ENCODE assay signal across 25 cellular contexts in the genomic region with DNA sequence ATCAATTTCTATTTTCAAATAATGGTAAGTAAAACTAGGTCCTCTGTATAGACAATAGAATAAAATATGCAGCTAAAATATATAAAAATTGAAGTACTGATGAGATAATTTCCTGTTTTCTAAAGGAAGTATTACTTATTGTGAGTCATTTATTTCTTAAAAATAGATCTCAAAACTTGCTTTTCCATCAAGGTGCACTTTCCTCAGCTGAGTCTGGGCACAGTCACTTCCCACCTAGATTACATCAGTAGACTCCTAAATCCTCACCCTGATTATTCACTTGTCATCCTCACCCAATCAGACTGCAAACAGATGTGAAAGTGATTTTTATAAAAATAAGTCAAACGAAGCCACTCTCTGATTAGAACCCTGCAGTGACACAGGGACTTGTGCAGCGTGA.
DNase-seq lines count a peak whose midpoint lies in the region; FAIRE-seq and TF ChIP-seq lines count a peak whose summit lies in the region.
"Had no signal": no experiment of that assay in that cellular context is flagged by ENCODE, and none has a peak within 500 bp of the region (broad histone marks: within the 10 kb centered on the region; RNA-seq: fewer than 3 reads in every experiment).

No MANE protein-coding gene starts in this region.

- H3K27me3 ChIP-seq in endothelial cell of umbilical vein (ENCODE audit: control insufficient read depth in 2 of 2, insufficient read depth in 2 of 2, low read length in 2 of 2) = no peaks in the 10 kb centered on the region
- no peaks in the 10 kb centered on the region for H3K27me3 ChIP-seq in neural progenitor cell
- H3K27me3 ChIP-seq: BE2C; BLaER1 treated with 17β-estradiol and CSF1 and Interleukin-3, amounts not matched to agents 10 nM and 100 nM had no signal

- H3K4me3 ChIP-seq in endothelial cell of umbilical vein (replicated peaks in 1 of 3; ENCODE audit: insufficient read depth in 1 of 3, low read depth in 1 of 3, low read length in 3 of 3) = no peak overlapping the region
- no peak overlapping the region for H3K4me3 ChIP-seq in neural progenitor cell
- H3K4me3 ChIP-seq: A549; BLaER1 treated with 17β-estradiol and CSF1 and Interleukin-3, amounts not matched to agents 10 nM and 100 nM had no signal

- H3K4me1 ChIP-seq in endothelial cell of umbilical vein (ENCODE audit: control insufficient read depth, extremely low read depth, insufficient read depth, low read length) (peaks cover 8% of the 10 kb centered on the region), neural progenitor cell (no peaks in the 10 kb centered on the region)
- H3K4me1 ChIP-seq: A549; BE2C; BLaER1 treated with 17β-estradiol and CSF1 and Interleukin-3, amounts not matched to agents 10 nM and 100 nM had no signal

- intact Hi-C loops in endothelial cell of umbilical vein (cut with micrococcal nuclease) = loop anchor here (1.0 kb wide), 3 partner anchors 128 to 978 kb away; no protein-coding TSS in a partner anchor

- CTCF ChIA-PET in endothelial cell of umbilical vein (lab: Charles Lee) = interaction anchor here (1.3 kb wide), 1 partner anchor 10 kb away, joined by 6 read pairs; no protein-coding TSS in a partner anchor

- BruUV-seq in endothelial cell of umbilical vein (replicated peaks; lab: Mats Ljungman, UMichigan) = no TSS peak

- no peaks in the 10 kb centered on the region for H3K79me2 ChIP-seq in endothelial cell of umbilical vein (ENCODE audit: control insufficient read depth, insufficient read depth, low read length)
- no peaks in the 10 kb centered on the region for H3K79me2 ChIP-seq in neural progenitor cell (ENCODE audit: low read depth)

- H3K4me2 ChIP-seq in endothelial cell of umbilical vein (ENCODE audit: insufficient read depth, low read length) (no peak overlapping the region), neural progenitor cell (no peak overlapping the region)
- H3K4me2 ChIP-seq: A549; BLaER1 treated with 17β-estradiol and CSF1 and Interleukin-3, amounts not matched to agents 10 nM and 100 nM had no signal

- DNase-seq in HT1080 (ENCODE audit: low read depth) (peak; percentile 19), RKO (ENCODE audit: low spot score) (peak; percentile 1), endothelial cell of umbilical vein (ENCODE audit: low read depth, low spot score) (peak; percentile 63), neural progenitor cell (ENCODE audit: low spot score) (no peak), ureter (ENCODE audit: low spot score) (no peak), GF-D8 (lab: John Stamatoyannopoulos, UW) (no peak)
- no peak for DNase-seq in activated T-cell treated with anti-CD3 and anti-CD28 coated beads, Interleukin-2, amount 50 U/mL, for 1 hour
- DNase-seq: 8988T; ACHN; AML-193; BE2C; CD4-positive, alpha-beta T cell; CD8-positive, alpha-beta memory T cell; DMS 273 treated with DMSO at 0.1 percent for 48 hours; DMS79; EL; GDM1; GOT3; H7 had no signal

- H3K4me1 Mint-ChIP-seq in neural progenitor cell = no peaks in the 10 kb centered on the region
- H3K4me1 Mint-ChIP-seq: CD14-positive monocyte; CD8-positive, alpha-beta memory T cell had no signal

- H3K9ac ChIP-seq in endothelial cell of umbilical vein (replicated peaks; ENCODE audit: extremely low read depth, insufficient read depth, low read length) (no peak overlapping the region), neural progenitor cell (no peak overlapping the region)
- H3K9ac ChIP-seq: BLaER1 treated with 17β-estradiol and CSF1 and Interleukin-3, amounts not matched to agents 10 nM and 100 nM had no signal

- H3K36me3 Mint-ChIP-seq in neural progenitor cell = no peaks in the 10 kb centered on the region
- H3K36me3 Mint-ChIP-seq: CD14-positive monocyte; CD8-positive, alpha-beta memory T cell had no signal

- no peak overlapping the region for H3K4me3 Mint-ChIP-seq in neural progenitor cell
- H3K4me3 Mint-ChIP-seq: CD14-positive monocyte; CD4-positive, alpha-beta T cell; CD8-positive, alpha-beta memory T cell had no signal

- FAIRE-seq in endothelial cell of umbilical vein (lab: Jason Lieb, UNC) = peak; percentile 62
- FAIRE-seq: A549, D721Med, GM12891, GM18507 had no signal

- dilution Hi-C loops in endothelial cell of umbilical vein (cut with MboI; ENCODE audit: extremely low pct_ligation_motif_present, low sequenced_read_pairs) = no loop called here

- TF ChIP-seq CTCF in endothelial cell of umbilical vein (IDR thresholded peaks at IDR 0.05; ENCODE audit: extremely low read depth in 1 of 2, insufficient read depth in 1 of 2, low read depth in 1 of 2, low read length in 2 of 2) (no peak), neural progenitor cell (IDR thresholded peaks at IDR 0.05) (no peak)

- H3K9me3 ChIP-seq in endothelial cell of umbilical vein (replicated peaks; ENCODE audit: control insufficient read depth, insufficient read depth, low read length) = no peaks in the 10 kb centered on the region
- H3K9me3 ChIP-seq in neural progenitor cell (ENCODE audit: low read depth) = no peaks in the 10 kb centered on the region
- H3K9me3 ChIP-seq: A549; BE2C; BLaER1 treated with 17β-estradiol and CSF1 and Interleukin-3, amounts not matched to agents 10 nM and 100 nM had no signal

- H3F3A ChIP-seq in neural progenitor cell (ENCODE audit: low read depth) = no peaks in the 10 kb centered on the region

- H3K9me3 Mint-ChIP-seq in neural progenitor cell = no peaks in the 10 kb centered on the region

- H3K27ac Mint-ChIP-seq in neural progenitor cell = no peak overlapping the region
- H3K27ac Mint-ChIP-seq: CD14-positive monocyte; CD4-positive, alpha-beta T cell; CD8-positive, alpha-beta memory T cell had no signal

- POLR2A ChIA-PET in endothelial cell of umbilical vein (lab: Charles Lee) = no interaction called here

- H4K20me1 ChIP-seq in endothelial cell of umbilical vein (replicated peaks; ENCODE audit: control insufficient read depth, extremely low read depth, insufficient read depth, low read length) = no peaks in the 10 kb centered on the region
- no peaks in the 10 kb centered on the region for H4K20me1 ChIP-seq in neural progenitor cell (ENCODE audit: low read depth)
- H4K20me1 ChIP-seq: BLaER1 treated with 17β-estradiol and CSF1 and Interleukin-3, amounts not matched to agents 10 nM and 100 nM had no signal

- H3K27ac ChIP-seq in endothelial cell of umbilical vein (ENCODE audit: insufficient read depth, low read depth, low read length) = peak overlapping the region; percentile 19
- no peak overlapping the region for H3K27ac ChIP-seq in neural progenitor cell
- H3K27ac ChIP-seq: A549; BLaER1 treated with 17β-estradiol and CSF1 and Interleukin-3, amounts not matched to agents 10 nM and 100 nM had no signal

- no peaks in the 10 kb centered on the region for H3K9me1 ChIP-seq in endothelial cell of umbilical vein (replicated peaks; ENCODE audit: control insufficient read depth, extremely low read depth, insufficient read depth, low read length)

- no peak overlapping the region for H2AFZ ChIP-seq in endothelial cell of umbilical vein (ENCODE audit: low read depth, low read length)
- peak overlapping the region; percentile 26 for H2AFZ ChIP-seq in neural progenitor cell (replicated peaks)

- H3K36me3 ChIP-seq in endothelial cell of umbilical vein (ENCODE audit: control insufficient read depth in 2 of 2, extremely low read depth in 1 of 2, insufficient read depth in 2 of 2, low read length in 2 of 2) = no peaks in the 10 kb centered on the region
- H3K36me3 ChIP-seq in neural progenitor cell = no peaks in the 10 kb centered on the region
- H3K36me3 ChIP-seq: BE2C; BLaER1 treated with 17β-estradiol and CSF1 and Interleukin-3, amounts not matched to agents 10 nM and 100 nM had no signal

- no peak for TF ChIP-seq POLR2A in endothelial cell of umbilical vein (IDR thresholded peaks at IDR 0.05; ENCODE audit: low read depth, low read length)

- no peaks in the 10 kb centered on the region for H3K27me3 Mint-ChIP-seq in neural progenitor cell (ENCODE audit: insufficient read depth, low read depth)
- H3K27me3 Mint-ChIP-seq: CD4-positive, alpha-beta T cell; CD8-positive, alpha-beta memory T cell had no signal

TF ChIP-seq in endothelial cell of umbilical vein, 7 proteins besides CTCF, POLR2A, EP300 and RAD21:
- TF ChIP-seq JUN (IDR thresholded peaks at IDR 0.05; ENCODE audit: borderline replicate concordance, insufficient read depth, insufficient read length, low read depth) (peak; percentile 90), POLR2AphosphoS5 (IDR thresholded peaks at IDR 0.05; ENCODE audit: insufficient read depth, low read depth, low read length) (no peak), FOS (IDR thresholded peaks at IDR 0.05; ENCODE audit: borderline replicate concordance, insufficient read depth, low read length) (peak; percentile 58), GATA2 (IDR thresholded peaks at IDR 0.05; ENCODE audit: insufficient read depth, insufficient read length, low read depth, low read length) (peak; percentile 67)
- TF ChIP-seq, protein P1, sequence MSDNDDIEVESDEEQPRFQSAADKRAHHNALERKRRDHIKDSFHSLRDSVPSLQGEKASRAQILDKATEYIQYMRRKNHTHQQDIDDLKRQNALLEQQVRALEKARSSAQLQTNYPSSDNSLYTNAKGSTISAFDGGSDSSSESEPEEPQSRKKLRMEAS (IDR thresholded peaks at IDR 0.05; ENCODE audit: insufficient read depth, insufficient read length) = no peak

Comparison
In these comparisons a context has a peak if more than half of its experiments do, and no peak if none do; other contexts are left out.
1. DNase-seq: peak in HT1080 (single experiment), RKO (single experiment) and endothelial cell of umbilical vein (single experiment); none in neural progenitor cell (single experiment), activated T-cell treated with anti-CD3 and anti-CD28 coated beads, Interleukin-2, amount 50 U/mL, for 1 hour (single experiment), ureter (single experiment) and GF-D8 (single experiment).